Comparison of ENCODE assay signal across 8 cellular contexts in the genomic region with DNA sequence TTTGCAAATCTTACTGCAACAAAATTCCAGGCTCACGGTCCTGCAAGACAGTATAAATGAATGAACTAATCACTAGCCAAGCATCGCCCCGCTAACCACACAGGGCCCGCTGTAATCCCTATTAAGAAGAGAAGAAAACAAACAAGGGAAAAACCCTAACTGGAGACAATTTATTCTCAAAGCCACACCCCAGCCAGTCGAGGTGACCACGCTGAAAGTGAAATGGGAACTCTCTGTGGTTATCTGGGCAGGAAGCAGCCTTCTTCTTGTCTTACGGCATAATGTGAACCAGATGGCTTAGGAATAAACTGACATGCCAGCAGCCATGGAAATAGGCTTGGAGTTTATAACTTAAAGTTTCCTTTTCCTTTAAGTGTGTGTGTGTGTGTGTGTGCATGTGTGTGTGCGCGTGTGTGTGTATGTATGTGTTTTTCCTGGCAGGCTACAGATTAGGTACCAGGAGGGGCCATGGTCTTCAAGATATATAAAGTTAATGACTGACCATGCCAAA.
DNase-seq lines count a peak whose midpoint lies in the region; ATAC-seq lines count a peak whose summit lies in the region.

No MANE protein-coding gene starts in this region.

- peaks cover 0 to 5% (median 0%) of the 10 kb centered on the region in 11 experiments; a peak in 2 of 22 replicates for H3K27me3 ChIP-seq in BLaER1 treated with 17β-estradiol and CSF1 and Interleukin-3, amounts not matched to agents 10 nM and 100 nM

- no peaks in the 10 kb centered on the region for H4K20me1 ChIP-seq in BLaER1 treated with 17β-estradiol and CSF1 and Interleukin-3, amounts not matched to agents 10 nM and 100 nM

- H3K9me3 ChIP-seq in BLaER1 treated with 17β-estradiol and CSF1 and Interleukin-3, amounts not matched to agents 10 nM and 100 nM (replicated peaks in 1 of 11) = no peaks in the 10 kb centered on the region

- H3K4me3 ChIP-seq in BLaER1 treated with 17β-estradiol and CSF1 and Interleukin-3, amounts not matched to agents 10 nM and 100 nM = peak overlapping the region in 1 of 10 experiments; percentile 10; a peak in 1 of 20 replicates

- no peaks in the 10 kb centered on the region for H3K36me3 ChIP-seq in BLaER1 treated with 17β-estradiol and CSF1 and Interleukin-3, amounts not matched to agents 10 nM and 100 nM

- DNase-seq in T1000 (lab: John Stamatoyannopoulos, UW) (peak; percentile 72), hepatic stellate cell (ENCODE audit: low spot score) (peak; percentile 49), NCI-H2107 treated with DMSO at 0.1 percent for 48 hours (lab: John Stamatoyannopoulos, UW; ENCODE audit: unreplicated experiment) (no peak), NCI-H2029 (lab: John Stamatoyannopoulos, UW) (no peak), activated T-cell treated with anti-CD3 and anti-CD28 coated beads for 4 hours (no peak)

- peak overlapping the region in 8 of 11 experiments; percentile 18 to 50 (median 34); a peak in 11 of 22 replicates for H3K9ac ChIP-seq in BLaER1 treated with 17β-estradiol and CSF1 and Interleukin-3, amounts not matched to agents 10 nM and 100 nM

- peak; percentile 99 for ATAC-seq in GM19397 (IDR thresholded peaks at IDR 0.05; ENCODE audit: unreplicated experiment)
- ATAC-seq in HG03196 (IDR thresholded peaks at IDR 0.05; ENCODE audit: unreplicated experiment) = peak; percentile 99

- peak overlapping the region; percentile 69 to 84 (median 78) for H3K4me2 ChIP-seq in BLaER1 treated with 17β-estradiol and CSF1 and Interleukin-3, amounts not matched to agents 10 nM and 100 nM

- peaks cover 20 to 39% (median 36%) of the 10 kb centered on the region in 10 experiments for H3K4me1 ChIP-seq in BLaER1 treated with 17β-estradiol and CSF1 and Interleukin-3, amounts not matched to agents 10 nM and 100 nM

- peak overlapping the region in 9 of 11 experiments; percentile 56 to 76 (median 72); a peak in 18 of 22 replicates for H3K27ac ChIP-seq in BLaER1 treated with 17β-estradiol and CSF1 and Interleukin-3, amounts not matched to agents 10 nM and 100 nM

Comparison
In these comparisons a context has a peak if more than half of its experiments do, and no peak if none do; other contexts are left out.
1. DNase-seq: peak in T1000 (single experiment) and hepatic stellate cell (single experiment); none in NCI-H2107 treated with DMSO at 0.1 percent for 48 hours (single experiment), NCI-H2029 (single experiment) and activated T-cell treated with anti-CD3 and anti-CD28 coated beads for 4 hours (single experiment).